In the genomic region with DNA sequence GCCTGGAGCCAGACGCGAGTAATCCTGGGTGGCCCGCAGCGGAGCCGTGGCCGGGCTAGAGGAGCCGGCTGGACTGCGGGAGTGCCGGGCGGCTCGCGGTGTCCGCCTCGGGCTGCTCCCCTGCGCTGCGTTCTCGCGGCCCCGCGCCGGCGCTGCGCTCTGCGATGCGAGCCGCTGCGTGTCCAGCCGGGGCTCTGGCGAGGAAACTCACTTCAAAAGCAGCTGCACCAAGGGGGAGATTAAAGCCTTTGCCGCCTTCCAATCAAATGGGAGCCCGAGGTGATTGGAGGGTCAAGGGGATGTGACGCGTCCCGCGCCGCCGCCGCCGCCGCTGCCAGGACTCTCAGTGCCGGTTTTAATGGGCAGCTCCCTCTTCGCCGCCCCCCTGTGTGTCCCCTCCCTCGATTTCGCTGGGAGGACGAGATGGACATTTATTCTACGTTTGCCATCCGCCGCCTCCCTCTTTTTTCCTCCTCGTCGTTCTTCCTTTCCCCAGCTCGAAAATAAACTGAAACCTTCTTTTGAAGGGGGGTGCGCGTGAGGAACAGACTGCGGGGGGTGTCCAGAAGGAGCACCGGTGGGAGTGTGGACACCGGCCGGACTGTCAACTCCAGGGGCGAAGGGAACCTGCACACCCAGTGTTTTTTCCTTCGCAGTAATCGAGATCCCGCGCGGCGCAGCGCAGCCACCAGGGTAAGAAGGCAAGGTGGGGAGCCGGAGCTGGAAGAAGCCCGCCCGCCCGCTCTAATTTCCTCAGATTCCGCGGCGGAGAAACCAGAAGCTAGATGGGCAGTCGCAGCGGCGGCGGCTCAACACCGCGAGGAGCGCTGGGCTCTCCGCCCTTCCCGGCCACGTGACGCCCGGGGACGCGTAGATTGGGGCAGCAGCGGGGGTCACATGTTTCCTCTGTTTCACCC, we compare ENCODE assay signal across 8 cellular contexts. TPM values are rescaled to one million over a fixed set of nuclear protein-coding genes. Genes with fewer than 3 reads are reported as not detected.
DNase-seq lines count a peak whose midpoint lies in the region; ATAC-seq and TF ChIP-seq lines count a peak whose summit lies in the region.

A gene with protein sequence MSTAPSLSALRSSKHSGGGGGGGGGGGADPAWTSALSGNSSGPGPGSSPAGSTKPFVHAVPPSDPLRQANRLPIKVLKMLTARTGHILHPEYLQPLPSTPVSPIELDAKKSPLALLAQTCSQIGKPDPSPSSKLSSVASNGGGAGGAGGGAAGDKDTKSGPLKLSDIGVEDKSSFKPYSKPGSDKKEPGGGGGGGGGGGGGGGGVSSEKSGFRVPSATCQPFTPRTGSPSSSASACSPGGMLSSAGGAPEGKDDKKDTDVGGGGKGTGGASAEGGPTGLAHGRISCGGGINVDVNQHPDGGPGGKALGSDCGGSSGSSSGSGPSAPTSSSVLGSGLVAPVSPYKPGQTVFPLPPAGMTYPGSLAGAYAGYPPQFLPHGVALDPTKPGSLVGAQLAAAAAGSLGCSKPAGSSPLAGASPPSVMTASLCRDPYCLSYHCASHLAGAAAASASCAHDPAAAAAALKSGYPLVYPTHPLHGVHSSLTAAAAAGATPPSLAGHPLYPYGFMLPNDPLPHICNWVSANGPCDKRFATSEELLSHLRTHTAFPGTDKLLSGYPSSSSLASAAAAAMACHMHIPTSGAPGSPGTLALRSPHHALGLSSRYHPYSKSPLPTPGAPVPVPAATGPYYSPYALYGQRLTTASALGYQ (minus strand): TSS at position 196 of the 917 bp plus-strand sequence. CDS start 345 bp downstream, outside the sequence.

- WGBS in esophagus squamous epithelium, 2 donors = 0 to 1% methylated on average over 33 to 37 of the region's 88 CpGs

- H3K27ac Mint-ChIP-seq in activated CD4-positive, alpha-beta memory T cell treated with anti-CD3 and anti-CD28 coated beads, Interleukin-2, amount 10 ng/mL, durations not matched to agents 7 days and 5 days = no peak within 1 kb of the TSS

- CTCF ChIA-PET in activated CD4-positive, alpha-beta memory T cell treated with anti-CD3 and anti-CD28 coated beads, Interleukin-2, amount 10 ng/mL, durations not matched to agents 7 days and 5 days (lab: Charles Lee) = interaction anchor here (0.6 to 1.0 kb wide), 2 partner anchors 901 to 1433 kb away, joined by 3 to 4 read pairs; no protein-coding TSS in a partner anchor

- peak within 1 kb of the TSS; percentile 75 for H3K4me3 Mint-ChIP-seq in activated CD4-positive, alpha-beta memory T cell treated with anti-CD3 and anti-CD28 coated beads, Interleukin-2, amount 10 ng/mL, durations not matched to agents 7 days and 5 days

- H3K4me3 ChIP-seq in esophagus squamous epithelium = peak within 1 kb of the TSS; percentile 66 to 96 (median 90)
- peak within 1 kb of the TSS; percentile 57 for H3K4me3 ChIP-seq in mucosa of descending colon
- H3K4me3 ChIP-seq in thoracic aorta = peak within 1 kb of the TSS; percentile 84

- H3K27ac ChIP-seq in esophagus squamous epithelium (peak within 1 kb of the TSS; percentile 92 to 99 (median 98)), thoracic aorta (peak within 1 kb of the TSS; percentile 99)

- H3K36me3 ChIP-seq in esophagus squamous epithelium (peaks cover 0 to 16% (median 6%) of the 10 kb centered on the region in 3 donors), mucosa of descending colon (ENCODE audit: low read depth) (no peaks in the 10 kb centered on the region), thoracic aorta (peaks cover 5% of the 10 kb centered on the region)

- peak; percentile 97 for DNase-seq in AG09319 (ENCODE audit: extremely low read depth, low read depth)
- peak; percentile 94 for DNase-seq in NCI-H2171 treated with DMSO at 0.1 percent for 48 hours (lab: John Stamatoyannopoulos, UW)
- peak; percentile 51 for DNase-seq in activated CD4-positive, alpha-beta memory T cell treated with anti-CD3 and anti-CD28 coated beads, Interleukin-2, amount 10 ng/mL, durations not matched to agents 7 days and 5 days
- peak; percentile 53 for DNase-seq in esophagus squamous epithelium (lab: John Stamatoyannopoulos, UW)
- peak; percentile 94 to 95 (median 95) for DNase-seq in mucosa of descending colon
- peak; percentile 91 for DNase-seq in thoracic aorta (ENCODE audit: low spot score)

- H3K9me3 Mint-ChIP-seq in activated CD4-positive, alpha-beta memory T cell treated with anti-CD3 and anti-CD28 coated beads, Interleukin-2, amount 10 ng/mL, durations not matched to agents 7 days and 5 days = no peaks in the 10 kb centered on the region

- TF ChIP-seq CTCF in AG09319 (IDR thresholded peaks at IDR 0.05; ENCODE audit: low read depth, low read length) (peak; percentile 13), esophagus squamous epithelium (IDR thresholded peaks at IDR 0.05) (peak in 5 of 6 experiments; percentile 20 to 70 (median 48)), mucosa of descending colon (IDR thresholded peaks at IDR 0.05) (no peak), thoracic aorta (IDR thresholded peaks at IDR 0.05) (peak; percentile 46)

- peak; percentile 69 for TF ChIP-seq POLR2A in GM18526 (IDR thresholded peaks at IDR 0.05; ENCODE audit: extremely low read depth, insufficient read length)
- TF ChIP-seq POLR2A in esophagus squamous epithelium (IDR thresholded peaks at IDR 0.05) = peak in 3 of 4 donors; percentile 76 to 98 (median 96)

- no peaks in the 10 kb centered on the region for H3K9me3 ChIP-seq in esophagus squamous epithelium
- H3K9me3 ChIP-seq in mucosa of descending colon = no peaks in the 10 kb centered on the region
- H3K9me3 ChIP-seq in thoracic aorta = no peaks in the 10 kb centered on the region

- ATAC-seq in HG03108 (IDR thresholded peaks at IDR 0.05; ENCODE audit: unreplicated experiment) (peak; percentile 60), mucosa of descending colon (peak; percentile 75), thoracic aorta (ENCODE audit: insufficient number of reproducible peaks, low FRiP score, low read depth) (peak; percentile 69)

- H3K4me1 ChIP-seq in esophagus squamous epithelium (peaks cover 10 to 41% (median 12%) of the 10 kb centered on the region in 3 donors), mucosa of descending colon (ENCODE audit: low read depth) (peaks cover 15% of the 10 kb centered on the region), thoracic aorta (ENCODE audit: control insufficient read depth in 1 of 2, low read depth in 2 of 2) (peaks cover 0 to 31% of the 10 kb centered on the region in 2 donors)

- POLR2A ChIA-PET in activated CD4-positive, alpha-beta memory T cell treated with anti-CD3 and anti-CD28 coated beads, Interleukin-2, amount 10 ng/mL, durations not matched to agents 7 days and 5 days (lab: Charles Lee) = no interaction called here

- peaks cover 69% of the 10 kb centered on the region for H3K27me3 Mint-ChIP-seq in activated CD4-positive, alpha-beta memory T cell treated with anti-CD3 and anti-CD28 coated beads, Interleukin-2, amount 10 ng/mL, durations not matched to agents 7 days and 5 days

- peaks cover 0 to 15% (median 0%) of the 10 kb centered on the region in 4 donors for H3K27me3 ChIP-seq in esophagus squamous epithelium
- no peaks in the 10 kb centered on the region for H3K27me3 ChIP-seq in thoracic aorta (replicated peaks; ENCODE audit: insufficient read depth)

- intact Hi-C loops in esophagus squamous epithelium (cut with DNase I) (loop anchor here (5.0 to 10.0 kb wide), 3 partner anchors 253 to 635 kb away; no protein-coding TSS in a partner anchor), mucosa of descending colon (cut with DNase I, micrococcal nuclease) (loop anchor here (5.0 to 10.0 kb wide), 3 partner anchors 103 to 635 kb away; no protein-coding TSS in a partner anchor)

- peaks cover 3% of the 10 kb centered on the region for H3K36me3 Mint-ChIP-seq in activated CD4-positive, alpha-beta memory T cell treated with anti-CD3 and anti-CD28 coated beads, Interleukin-2, amount 10 ng/mL, durations not matched to agents 7 days and 5 days (ENCODE audit: low read depth)

- H3K4me1 Mint-ChIP-seq in activated CD4-positive, alpha-beta memory T cell treated with anti-CD3 and anti-CD28 coated beads, Interleukin-2, amount 10 ng/mL, durations not matched to agents 7 days and 5 days = peaks cover 29% of the 10 kb centered on the region

RNA-seq across cellular contexts. Expression of the gene that starts here (rescaled TPM):
- total RNA-seq in activated CD4-positive, alpha-beta memory T cell treated with anti-CD3 and anti-CD28 coated beads, Interleukin-2, amount 10 ng/mL, durations not matched to agents 7 days and 5 days = under 1 TPM; 0.23 to 0.35 TPM
- total RNA-seq in esophagus squamous epithelium (10 to 100 TPM in 3 of 4 donors, 1 to 10 TPM in 1; 9.7 to 17.5 (median 14.8) TPM), mucosa of descending colon (10 to 100 TPM in 1 of 3 donors, 1 to 10 TPM in 2; 3.7 to 32.3 (median 6.1) TPM), thoracic aorta (10 to 100 TPM; 28.8 to 42.3 TPM)

Comparison
In these comparisons a context has a peak if more than half of its experiments do, and no peak if none do; other contexts are left out.
1. Peak in every context shown above with its lines: DNase-seq, ATAC-seq, H3K4me3 ChIP-seq and H3K27ac ChIP-seq.
2. Peak in DNase-seq in activated CD4-positive, alpha-beta memory T cell treated with anti-CD3 and anti-CD28 coated beads, Interleukin-2, amount 10 ng/mL, durations not matched to agents 7 days and 5 days; RNA of the gene not detected or under 1 TPM.